8 cellular contexts compared by ENCODE assay signal in the genomic region with DNA sequence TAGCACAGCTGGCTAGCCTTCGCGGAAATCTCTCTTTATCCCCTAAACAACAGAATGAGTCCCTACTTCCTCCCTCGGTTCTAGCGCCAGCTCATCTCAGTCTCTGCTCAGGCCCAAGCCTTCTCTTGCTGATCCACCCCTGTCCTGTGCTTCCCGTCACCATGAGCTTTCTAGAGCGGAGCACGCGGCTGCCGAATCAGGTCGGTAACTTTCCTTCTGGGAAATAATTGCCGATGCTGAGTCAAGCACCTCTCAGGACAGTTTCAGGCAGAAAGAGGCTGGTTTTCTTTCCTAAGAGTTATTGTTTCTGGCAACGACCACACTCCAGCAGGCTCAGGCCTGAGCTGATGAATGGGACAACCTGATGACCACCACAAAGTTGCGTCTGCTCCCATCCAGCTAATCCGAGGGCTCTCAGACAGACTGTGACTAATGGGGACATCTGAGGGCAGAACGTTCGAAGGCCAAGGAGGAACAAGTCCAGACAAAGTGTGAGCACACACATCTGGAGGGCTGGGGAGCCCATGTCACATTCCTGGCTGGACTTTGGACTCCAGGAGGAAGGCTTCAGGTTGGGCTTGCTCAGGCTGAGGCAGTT. TPM values are rescaled to one million over a fixed set of nuclear protein-coding genes. Genes with fewer than 3 reads are reported as not detected.
DNase-seq lines count a peak whose midpoint lies in the region; ATAC-seq and TF ChIP-seq lines count a peak whose summit lies in the region.

No MANE protein-coding gene starts in this region.

- H3K27me3 ChIP-seq in IMR-90 (ENCODE audit: control insufficient read depth, insufficient read depth, low read length), result peaks cover 21% of the 10 kb centered on the region; the same call in 1 of the 2 replicates

- no peak overlapping the region for H3K18ac ChIP-seq in IMR-90 (ENCODE audit: low read depth, low read length)

- H2BK5ac ChIP-seq in IMR-90 (ENCODE audit: low read depth, low read length, poor library complexity, severe bottlenecking), result no peak overlapping the region

- in situ Hi-C loops in IMR-90 (cut with MboI; ENCODE audit: low sequenced_read_pairs), result no loop called here

- intact Hi-C loops in IMR-90 (cut with micrococcal nuclease), result no loop called here

- no peak overlapping the region for H3K4ac ChIP-seq in IMR-90 (ENCODE audit: low read depth, low read length)

- peak overlapping the region; percentile 52 for H3K27ac Mint-ChIP-seq in mesothelial cell of epicardium

- no peaks in the 10 kb centered on the region for H3K9me1 ChIP-seq in IMR-90 (ENCODE audit: insufficient read depth, low read length)

- H2AFZ ChIP-seq in IMR-90 (replicated peaks; ENCODE audit: low read length, poor library complexity), result peak overlapping the region; percentile 34

- peaks cover 8% of the 10 kb centered on the region for H3K27me3 Mint-ChIP-seq in mesothelial cell of epicardium (ENCODE audit: low read depth)

- no peak overlapping the region for H3K4me3 ChIP-seq in IMR-90 (ENCODE audit: insufficient read depth, low read depth, low read length)

- 63% methylated on average over 10 of the region's 16 CpGs; no CpG with 5 or more reads in 1 of the 2 experiments for WGBS in IMR-90 (ENCODE audit: extremely low coverage in 2 of 2, insufficient read length in 1 of 2), 2 experiments

- dilution Hi-C loops in IMR-90 (cut with HindIII; ENCODE audit: low sequenced_read_pairs, unreplicated experiment), result no loop called here

- no peak overlapping the region for H4K8ac ChIP-seq in IMR-90 (ENCODE audit: low read depth in 2 of 2, low read length in 2 of 2)

- no peaks in the 10 kb centered on the region for H3K4me1 ChIP-seq in IMR-90 (ENCODE audit: control insufficient read depth, insufficient read depth, low read length)

- TF ChIP-seq CTCF in IMR-90 (conservative IDR thresholded peaks at IDR 0.05; ENCODE audit: low read depth, low read length) (no peak), mesothelial cell of epicardium (IDR thresholded peaks at IDR 0.05; ENCODE audit: unreplicated experiment) (no peak)

- no peak overlapping the region for H2BK20ac ChIP-seq in IMR-90 (ENCODE audit: low read depth, low read length)

- no peak overlapping the region for H2BK15ac ChIP-seq in IMR-90 (ENCODE audit: low read depth, low read length)

- no peak overlapping the region for H3K9ac ChIP-seq in IMR-90 (ENCODE audit: low read depth, low read length)

- TF ChIP-seq RAD21 in IMR-90 (IDR thresholded peaks at IDR 0.05; ENCODE audit: low read length), result no peak

- no peaks in the 10 kb centered on the region for H4K20me1 ChIP-seq in IMR-90 (ENCODE audit: insufficient read depth, low read length)

- H3K4me2 ChIP-seq in IMR-90 (ENCODE audit: low read depth, low read length), result no peak overlapping the region

- H3K36me3 ChIP-seq in IMR-90 (ENCODE audit: control insufficient read depth, insufficient read depth, low read length), result no peaks in the 10 kb centered on the region

- POLR2A ChIA-PET in IMR-90 (lab: Charles Lee; ENCODE audit: unreplicated experiment), result no interaction called here

- H3K27ac ChIP-seq in IMR-90 (ENCODE audit: insufficient read depth, low read length), result no peak overlapping the region

- H3K9me3 ChIP-seq in IMR-90 (ENCODE audit: control insufficient read depth, insufficient read depth, low read length), result peaks cover 3% of the 10 kb centered on the region; the same call in 1 of the 2 replicates

- no peak overlapping the region for H3K4me3 Mint-ChIP-seq in mesothelial cell of epicardium

- no peak overlapping the region for H4K5ac ChIP-seq in IMR-90 (ENCODE audit: low read depth, low read length)

- H3K79me1 ChIP-seq in IMR-90 (ENCODE audit: low read depth in 1 of 2, low read length in 2 of 2), result no peaks in the 10 kb centered on the region

- no peak overlapping the region for H4K91ac ChIP-seq in IMR-90 (ENCODE audit: insufficient read depth, low read depth, low read length)

- no peak overlapping the region for H2BK120ac ChIP-seq in IMR-90 (ENCODE audit: low read depth, low read length)

- H3K56ac ChIP-seq in IMR-90 (ENCODE audit: extremely low read depth, insufficient read depth, low read length), result no peak overlapping the region

- CTCF ChIA-PET in IMR-90 (lab: Yijun Ruan, JAX), result no interaction called here

- no peak overlapping the region; the same call in 1 of the 2 replicates for H3K23ac ChIP-seq in IMR-90 (ENCODE audit: low read depth, low read length)

- no peaks in the 10 kb centered on the region for H3K9me3 Mint-ChIP-seq in mesothelial cell of epicardium

- H2AK5ac ChIP-seq in IMR-90 (ENCODE audit: low read depth, low read length), result no peak overlapping the region

- peaks cover 31% of the 10 kb centered on the region for H3K4me1 Mint-ChIP-seq in mesothelial cell of epicardium

- DNase-seq in A172 (ENCODE audit: low spot score), result peak; percentile 47
- DNase-seq in IMR-90, result peak; percentile 12
- peak; percentile 57 for DNase-seq in dermis blood vessel endothelial cell
- DNase-seq in mesothelial cell of epicardium (ENCODE audit: low spot score in 2 of 2, unreplicated experiment in 2 of 2), result no peak
- no peak for DNase-seq in NCI-H1105 treated with DMSO at 0.1 percent for 48 hours (lab: John Stamatoyannopoulos, UW)
- DNase-seq in NCI-H526 (lab: John Stamatoyannopoulos, UW), result no peak
- DNase-seq in mesenteric fat pad (ENCODE audit: low spot score), result no peak

- BruUV-seq in IMR-90 (replicated peaks; lab: Mats Ljungman, UMichigan), result no TSS peak

- ATAC-seq in IMR-90 (ENCODE audit: low read depth), result no peak
- no peak for ATAC-seq in HG02840 (IDR thresholded peaks at IDR 0.05; ENCODE audit: low FRiP score, unreplicated experiment)

- no peak overlapping the region for H3K14ac ChIP-seq in IMR-90 (replicated peaks; ENCODE audit: low read depth, low read length)

- H3K36me3 Mint-ChIP-seq in mesothelial cell of epicardium, result no peaks in the 10 kb centered on the region

- no peak overlapping the region for H2AK9ac ChIP-seq in IMR-90 (replicated peaks; ENCODE audit: low read depth, low read length, poor library complexity)

- TF ChIP-seq POLR2A in IMR-90 (IDR thresholded peaks at IDR 0.05; ENCODE audit: low read depth, low read length), result no peak

TF ChIP-seq in IMR-90, 13 proteins besides CTCF, POLR2A, EP300 and RAD21:
- TF ChIP-seq FOS (IDR thresholded peaks at IDR 0.05; ENCODE audit: low read depth, low read length) (no peak), MAFK (IDR thresholded peaks at IDR 0.05; ENCODE audit: low read depth, low read length) (no peak), BHLHE40 (IDR thresholded peaks at IDR 0.05; ENCODE audit: low read depth, low read length) (no peak), CEBPB (IDR thresholded peaks at IDR 0.05; ENCODE audit: low read depth, low read length) (no peak), SMC3 (IDR thresholded peaks at IDR 0.05; ENCODE audit: low read depth, low read length) (no peak), NFE2L2 (IDR thresholded peaks at IDR 0.05; ENCODE audit: low read depth, low read length) (no peak), MXI1 (IDR thresholded peaks at IDR 0.05; ENCODE audit: borderline replicate concordance, low read depth, low read length) (no peak), RFX5 (IDR thresholded peaks at IDR 0.05; ENCODE audit: low read depth, low read length) (no peak)
- TF ChIP-seq, protein P1, sequence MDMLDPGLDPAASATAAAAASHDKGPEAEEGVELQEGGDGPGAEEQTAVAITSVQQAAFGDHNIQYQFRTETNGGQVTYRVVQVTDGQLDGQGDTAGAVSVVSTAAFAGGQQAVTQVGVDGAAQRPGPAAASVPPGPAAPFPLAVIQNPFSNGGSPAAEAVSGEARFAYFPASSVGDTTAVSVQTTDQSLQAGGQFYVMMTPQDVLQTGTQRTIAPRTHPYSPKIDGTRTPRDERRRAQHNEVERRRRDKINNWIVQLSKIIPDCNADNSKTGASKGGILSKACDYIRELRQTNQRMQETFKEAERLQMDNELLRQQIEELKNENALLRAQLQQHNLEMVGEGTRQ (IDR thresholded peaks at IDR 0.05; ENCODE audit: low read depth, low read length), result no peak
- TF ChIP-seq, protein P2, sequence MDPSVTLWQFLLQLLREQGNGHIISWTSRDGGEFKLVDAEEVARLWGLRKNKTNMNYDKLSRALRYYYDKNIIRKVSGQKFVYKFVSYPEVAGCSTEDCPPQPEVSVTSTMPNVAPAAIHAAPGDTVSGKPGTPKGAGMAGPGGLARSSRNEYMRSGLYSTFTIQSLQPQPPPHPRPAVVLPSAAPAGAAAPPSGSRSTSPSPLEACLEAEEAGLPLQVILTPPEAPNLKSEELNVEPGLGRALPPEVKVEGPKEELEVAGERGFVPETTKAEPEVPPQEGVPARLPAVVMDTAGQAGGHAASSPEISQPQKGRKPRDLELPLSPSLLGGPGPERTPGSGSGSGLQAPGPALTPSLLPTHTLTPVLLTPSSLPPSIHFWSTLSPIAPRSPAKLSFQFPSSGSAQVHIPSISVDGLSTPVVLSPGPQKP (IDR thresholded peaks at IDR 0.05; ENCODE audit: borderline replicate concordance, low read depth, low read length), result no peak

RNA-seq across cellular contexts. Expression of a gene that starts 13.6 kb away (rescaled TPM):
- 0.48 and 0.98 TPM in 2 replicates for total RNA-seq in A172 (2014; rRNA removed; shearing (Covaris generic))
- 0.28 and 0.72 TPM in 2 replicates for total RNA-seq in IMR-90 (2012; rRNA removed)
- 0.94 and 1.0 TPM in 2 replicates for polyA plus RNA-seq in IMR-90 (2012; rRNA removed)
- polyA plus RNA-seq in IMR-90 (2012; cell fraction: cytosol; rRNA removed), result 0.28 and 1.3 TPM in 2 replicates
- 0.58 and 1.4 TPM in 2 replicates for polyA plus RNA-seq in IMR-90 (2012; cell fraction: nucleus; rRNA removed; ENCODE audit: low replicate concordance)
- 0.74 and 1.2 TPM in 2 replicates for total RNA-seq in dermis blood vessel endothelial cell
- 0.79 to 1.2 TPM (median 1.1 TPM) in 3 replicates for total RNA-seq in mesothelial cell of epicardium
- total RNA-seq in mesenteric fat pad, result 0.67 TPM

Comparison
In these comparisons a context has a peak if more than half of its experiments do, and no peak if none do; other contexts are left out.
1. DNase-seq: peak in A172 (single experiment), IMR-90 (single experiment) and dermis blood vessel endothelial cell (single experiment); none in mesothelial cell of epicardium (0 of 2), NCI-H1105 treated with DMSO at 0.1 percent for 48 hours (single experiment), NCI-H526 (0 of 2) and mesenteric fat pad (single experiment).